Comparison of ENCODE assay signal across 33 cellular contexts in the genomic region with DNA sequence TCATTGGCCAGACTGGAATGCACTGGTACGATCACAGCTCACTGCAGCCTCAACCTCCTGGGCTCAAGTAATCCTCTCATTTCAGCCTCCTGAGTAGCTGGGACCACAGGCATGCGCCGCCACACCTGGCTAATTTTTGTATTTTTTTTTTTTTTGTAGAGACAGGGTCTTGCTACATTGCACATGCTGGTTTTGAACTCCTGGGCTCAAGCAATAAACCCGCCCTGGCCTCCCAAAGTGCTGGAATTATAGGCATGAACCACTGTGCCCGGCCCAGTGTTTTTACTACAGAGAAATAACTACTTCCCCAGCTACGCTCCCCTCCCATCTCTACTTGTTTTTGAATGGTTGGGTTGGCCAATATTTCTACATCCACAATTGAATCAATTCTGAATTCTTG.
"Had no signal": no experiment of that assay in that cellular context is flagged by ENCODE, and none has a peak within 500 bp of the region (broad histone marks: within the 10 kb centered on the region; RNA-seq: fewer than 3 reads in every experiment).

No MANE protein-coding gene starts in this region.

- DNase-seq: Kasumi-1, MG63, MM.1S, MV-4-11, NCI-H1048, NCI-H1092, NCI-H1092 treated with DMSO at 0.1 percent for 48 hours, NCI-H1105, NCI-H1105 treated with DMSO at 0.1 percent for 48 hours, NCI-H1417, NCI-H1417 treated with DMSO at 0.1 percent for 48 hours, NCI-H1436, NCI-H1436 treated with DMSO at 0.1 percent for 48 hours, NCI-H146, NCI-H1694, NCI-H1694 treated with DMSO at 0.1 percent for 48 hours, NCI-H187, NCI-H187 treated with DMSO at 0.1 percent for 48 hours, NCI-H1930, NCI-H2029, NCI-H2029 treated with DMSO at 0.1 percent for 48 hours, NCI-H2081, NCI-H2081 treated with DMSO at 0.1 percent for 48 hours, NCI-H2107, NCI-H2171, NCI-H2171 treated with DMSO at 0.1 percent for 48 hours, NCI-H345, NCI-H446, NCI-H446 treated with DMSO at 0.1 percent for 48 hours, NCI-H510A, NCI-H510A treated with DMSO at 0.1 percent for 48 hours, NCI-H524, NCI-H524 treated with DMSO at 0.1 percent for 48 hours had no signal

- H3K9me3 ChIP-seq: MG63 had no signal

- H3K36me3 ChIP-seq: MG63 had no signal

- H3K27me3 ChIP-seq: MG63 had no signal

- H3K4me3 ChIP-seq: MG63 had no signal
